1 cellular context compared by ENCODE assay signal in genomic region chr7:42095791-42096190, GRCh38.
TF ChIP-seq lines count a peak whose summit lies in the region.

No MANE protein-coding gene starts in this region.

TF ChIP-seq in H1, 55 proteins besides CTCF, POLR2A, EP300 and RAD21 (continued from another document):
- TF ChIP-seq HDAC2 (IDR thresholded peaks at IDR 0.05; ENCODE audit: borderline replicate concordance in 1 of 2, low read depth in 2 of 2, low read length in 2 of 2) (no peak), CREB1 (IDR thresholded peaks at IDR 0.05) (no peak), MAFK (IDR thresholded peaks at IDR 0.05; ENCODE audit: low read depth, low read length) (no peak), YY1 (IDR thresholded peaks at IDR 0.05; ENCODE audit: low read depth, low read length) (no peak), JUN (IDR thresholded peaks at IDR 0.05; ENCODE audit: low read depth, low read length) (no peak), TAF7 (optimal IDR thresholded peaks at IDR 0.05; ENCODE audit: borderline replicate concordance, low read depth, low read length) (no peak), ASH2L (IDR thresholded peaks at IDR 0.05; ENCODE audit: low read length) (no peak)
